ENCODE assay signal across 2 cellular contexts in genomic region chr7:99313204-99313573, GRCh38.
TF ChIP-seq lines count a peak whose summit lies in the region.

No MANE protein-coding gene starts in this region.

TF ChIP-seq in HEK293, 187 proteins besides CTCF, POLR2A, EP300 and RAD21:
- TF ChIP-seq ZNF549 (tag by site-specific recombination; IDR thresholded peaks at IDR 0.05) (no peak), ATF2 (tag by site-specific recombination; IDR thresholded peaks at IDR 0.05; ENCODE audit: low read depth) (no peak), PRDM2 (tag by site-specific recombination; IDR thresholded peaks at IDR 0.05; ENCODE audit: borderline replicate concordance) (no peak), ZNF121 (tag by site-specific recombination; IDR thresholded peaks at IDR 0.05) (peak; percentile 94)
TF ChIP-seq in HEK293: peak in this region for 1.

TF ChIP-seq in K562, 482 proteins besides CTCF, POLR2A, EP300 and RAD21:
- peak; percentile 53; the same call in 1 of the 2 replicates for TF ChIP-seq ZNF121 (CRISPR knock-in tag; conservative IDR thresholded peaks at IDR 0.05)
- no peak for TF ChIP-seq BACH1 (tag; IDR thresholded peaks at IDR 0.05)
